ENCODE assay signal across 12 cellular contexts in the genomic region with DNA sequence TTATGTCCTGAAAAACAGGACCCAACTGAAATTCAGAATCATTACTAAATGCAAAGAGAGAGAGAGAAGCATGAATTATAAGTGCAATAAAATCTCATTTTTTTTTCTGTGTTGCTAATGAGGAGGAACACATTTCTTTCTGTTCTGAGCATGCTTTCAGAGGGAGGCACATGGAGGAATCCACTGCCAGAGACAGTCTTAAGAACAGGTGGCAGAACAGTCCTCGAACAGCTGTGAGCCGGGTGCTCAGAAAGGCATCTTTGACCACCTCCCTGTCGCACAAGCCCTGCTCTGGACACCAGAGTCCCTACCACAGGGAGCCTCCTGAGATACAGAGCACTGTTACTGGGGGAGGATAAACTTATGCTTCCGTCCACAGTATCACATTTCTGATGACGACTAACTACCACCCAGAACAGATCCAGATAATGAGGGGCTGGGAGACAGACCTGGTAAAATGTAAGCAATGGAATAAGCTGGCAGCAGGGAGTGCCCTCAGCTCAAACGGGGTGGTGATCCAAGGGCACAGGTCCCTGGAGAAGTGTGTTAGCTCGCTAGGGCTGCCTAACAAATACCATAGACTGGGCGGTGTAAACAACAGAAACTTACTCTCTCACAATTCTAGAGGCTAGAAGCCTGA.
DNase-seq lines count a peak whose midpoint lies in the region; ATAC-seq and TF ChIP-seq lines count a peak whose summit lies in the region.
"Had no signal": no experiment of that assay in that cellular context is flagged by ENCODE, and none has a peak within 500 bp of the region (broad histone marks: within the 10 kb centered on the region; RNA-seq: fewer than 3 reads in every experiment).

No MANE protein-coding gene starts in this region.

- H4K20me1 ChIP-seq in GM23338 (replicated peaks; ENCODE audit: insufficient read depth) = no peaks in the 10 kb centered on the region

- H3K36me3 Mint-ChIP-seq in GM23338 (ENCODE audit: low read depth) = no peaks in the 10 kb centered on the region
- H3K36me3 Mint-ChIP-seq in brain = no peaks in the 10 kb centered on the region
- no peaks in the 10 kb centered on the region for H3K36me3 Mint-ChIP-seq in stimulated activated effector memory CD8-positive, alpha-beta T cell treated with anti-CD3 and anti-CD28 coated beads, Interleukin-12 subunit alpha, Interleukin-12 subunit beta, amount 100 ng/mL, for 72 hours
- H3K36me3 Mint-ChIP-seq: CD4-positive, CD25-positive, alpha-beta regulatory T cell had no signal

- peaks cover 4% of the 10 kb centered on the region; the same call in 1 of the 2 replicates for H3F3A ChIP-seq in GM23338 (replicated peaks; ENCODE audit: low read depth)

- no peak for TF ChIP-seq CTCF in GM23338 (conservative IDR thresholded peaks at IDR 0.05; ENCODE audit: low read depth in 2 of 2)
- TF ChIP-seq CTCF in brain (conservative IDR thresholded peaks at IDR 0.05) = no peak

- H3K27me3 Mint-ChIP-seq in GM23338 (ENCODE audit: insufficient read depth, low read depth, poor library complexity) = no peaks in the 10 kb centered on the region
- peaks cover 39% of the 10 kb centered on the region for H3K27me3 Mint-ChIP-seq in brain

- no peak overlapping the region for H3K27ac Mint-ChIP-seq in GM23338
- H3K27ac Mint-ChIP-seq in brain = peak overlapping the region in 3 of 5 experiments; percentile 0 to 42 (median 22)
- no peak overlapping the region for H3K27ac Mint-ChIP-seq in stimulated activated effector memory CD8-positive, alpha-beta T cell treated with anti-CD3 and anti-CD28 coated beads, Interleukin-12 subunit alpha, Interleukin-12 subunit beta, amount 100 ng/mL, for 72 hours
- H3K27ac Mint-ChIP-seq: activated CD4-positive, alpha-beta T cell treated with anti-CD3 and anti-CD28 coated beads, Interleukin-2, amount 10 ng/mL, durations not matched to agents 24 days and 14 days; CD4-positive, CD25-positive, alpha-beta regulatory T cell had no signal

- H3K4me3 Mint-ChIP-seq in GM23338 (no peak overlapping the region), brain (peak overlapping the region in 1 of 5 experiments; percentile 25)
- H3K4me3 Mint-ChIP-seq in stimulated activated effector memory CD8-positive, alpha-beta T cell treated with anti-CD3 and anti-CD28 coated beads, Interleukin-12 subunit alpha, Interleukin-12 subunit beta, amount 100 ng/mL, for 72 hours = no peak overlapping the region
- H3K4me3 Mint-ChIP-seq: activated CD4-positive, alpha-beta T cell treated with anti-CD3 and anti-CD28 coated beads, Interleukin-2, amount 10 ng/mL, durations not matched to agents 24 days and 14 days; CD4-positive, CD25-positive, alpha-beta regulatory T cell had no signal

- no peaks in the 10 kb centered on the region for H3K36me3 ChIP-seq in GM23338 (ENCODE audit: insufficient read depth)
- H3K36me3 ChIP-seq: ascending aorta, right atrium auricular region had no signal

- no peak overlapping the region for H3K4me3 ChIP-seq in GM23338
- H3K4me3 ChIP-seq: ascending aorta, right atrium auricular region had no signal

- no peaks in the 10 kb centered on the region for H3K9me3 Mint-ChIP-seq in GM23338
- H3K9me3 Mint-ChIP-seq in brain = peaks cover 0 to 3% (median 0%) of the 10 kb centered on the region in 5 experiments
- no peaks in the 10 kb centered on the region for H3K9me3 Mint-ChIP-seq in stimulated activated effector memory CD8-positive, alpha-beta T cell treated with anti-CD3 and anti-CD28 coated beads, Interleukin-12 subunit alpha, Interleukin-12 subunit beta, amount 100 ng/mL, for 72 hours
- H3K9me3 Mint-ChIP-seq: activated CD4-positive, alpha-beta T cell treated with anti-CD3 and anti-CD28 coated beads, Interleukin-2, amount 10 ng/mL, durations not matched to agents 24 days and 14 days; CD4-positive, CD25-positive, alpha-beta regulatory T cell had no signal

- H3K27ac ChIP-seq in GM23338 (ENCODE audit: low read depth) = no peak overlapping the region
- H3K27ac ChIP-seq: ascending aorta, right atrium auricular region had no signal

- H3K4me1 Mint-ChIP-seq in GM23338 = peaks cover 23% of the 10 kb centered on the region
- peaks cover 42% of the 10 kb centered on the region for H3K4me1 Mint-ChIP-seq in brain
- peaks cover 14% of the 10 kb centered on the region for H3K4me1 Mint-ChIP-seq in stimulated activated effector memory CD8-positive, alpha-beta T cell treated with anti-CD3 and anti-CD28 coated beads, Interleukin-12 subunit alpha, Interleukin-12 subunit beta, amount 100 ng/mL, for 72 hours

- H3K4me1 ChIP-seq in GM23338 (ENCODE audit: insufficient read depth) = peaks cover 12% of the 10 kb centered on the region; the same call in 1 of the 2 replicates

- ATAC-seq in GM23338 (no peak), GM19397 (IDR thresholded peaks at IDR 0.05; ENCODE audit: unreplicated experiment) (no peak)
- ATAC-seq in stimulated activated effector memory CD8-positive, alpha-beta T cell treated with anti-CD3 and anti-CD28 coated beads, Interleukin-12 subunit alpha, Interleukin-12 subunit beta, amount 100 ng/mL, for 72 hours = no peak

- DNase-seq in GM23338 (ENCODE audit: low spot score) (no peak), NCI-H524 treated with DMSO at 0.1 percent for 48 hours (lab: John Stamatoyannopoulos, UW) (peak; percentile 93), non-pigmented ciliary epithelial cell (ENCODE audit: low read depth) (peak; percentile 22), NCI-H187 (lab: John Stamatoyannopoulos, UW) (no peak), NCI-H1417 (lab: John Stamatoyannopoulos, UW) (no peak)
- no peak for DNase-seq in stimulated activated effector memory CD8-positive, alpha-beta T cell treated with anti-CD3 and anti-CD28 coated beads, Interleukin-12 subunit alpha, Interleukin-12 subunit beta, amount 100 ng/mL, for 72 hours (ENCODE audit: low spot score in 2 of 2)

- H3K79me2 ChIP-seq in GM23338 (replicated peaks; ENCODE audit: insufficient read depth) = no peaks in the 10 kb centered on the region

- no peak overlapping the region for H3K4me2 ChIP-seq in GM23338

- H2AFZ ChIP-seq in GM23338 = peak overlapping the region; percentile 94

- H3K9me2 ChIP-seq in GM23338 (ENCODE audit: insufficient read depth) = no peaks in the 10 kb centered on the region

- no peaks in the 10 kb centered on the region for H3K27me3 ChIP-seq in GM23338 (ENCODE audit: insufficient read depth)
- H3K27me3 ChIP-seq: ascending aorta, right atrium auricular region had no signal

TF ChIP-seq in GM23338, 12 proteins besides CTCF, POLR2A, EP300 and RAD21 (continues in another document):
- TF ChIP-seq, protein P1, sequence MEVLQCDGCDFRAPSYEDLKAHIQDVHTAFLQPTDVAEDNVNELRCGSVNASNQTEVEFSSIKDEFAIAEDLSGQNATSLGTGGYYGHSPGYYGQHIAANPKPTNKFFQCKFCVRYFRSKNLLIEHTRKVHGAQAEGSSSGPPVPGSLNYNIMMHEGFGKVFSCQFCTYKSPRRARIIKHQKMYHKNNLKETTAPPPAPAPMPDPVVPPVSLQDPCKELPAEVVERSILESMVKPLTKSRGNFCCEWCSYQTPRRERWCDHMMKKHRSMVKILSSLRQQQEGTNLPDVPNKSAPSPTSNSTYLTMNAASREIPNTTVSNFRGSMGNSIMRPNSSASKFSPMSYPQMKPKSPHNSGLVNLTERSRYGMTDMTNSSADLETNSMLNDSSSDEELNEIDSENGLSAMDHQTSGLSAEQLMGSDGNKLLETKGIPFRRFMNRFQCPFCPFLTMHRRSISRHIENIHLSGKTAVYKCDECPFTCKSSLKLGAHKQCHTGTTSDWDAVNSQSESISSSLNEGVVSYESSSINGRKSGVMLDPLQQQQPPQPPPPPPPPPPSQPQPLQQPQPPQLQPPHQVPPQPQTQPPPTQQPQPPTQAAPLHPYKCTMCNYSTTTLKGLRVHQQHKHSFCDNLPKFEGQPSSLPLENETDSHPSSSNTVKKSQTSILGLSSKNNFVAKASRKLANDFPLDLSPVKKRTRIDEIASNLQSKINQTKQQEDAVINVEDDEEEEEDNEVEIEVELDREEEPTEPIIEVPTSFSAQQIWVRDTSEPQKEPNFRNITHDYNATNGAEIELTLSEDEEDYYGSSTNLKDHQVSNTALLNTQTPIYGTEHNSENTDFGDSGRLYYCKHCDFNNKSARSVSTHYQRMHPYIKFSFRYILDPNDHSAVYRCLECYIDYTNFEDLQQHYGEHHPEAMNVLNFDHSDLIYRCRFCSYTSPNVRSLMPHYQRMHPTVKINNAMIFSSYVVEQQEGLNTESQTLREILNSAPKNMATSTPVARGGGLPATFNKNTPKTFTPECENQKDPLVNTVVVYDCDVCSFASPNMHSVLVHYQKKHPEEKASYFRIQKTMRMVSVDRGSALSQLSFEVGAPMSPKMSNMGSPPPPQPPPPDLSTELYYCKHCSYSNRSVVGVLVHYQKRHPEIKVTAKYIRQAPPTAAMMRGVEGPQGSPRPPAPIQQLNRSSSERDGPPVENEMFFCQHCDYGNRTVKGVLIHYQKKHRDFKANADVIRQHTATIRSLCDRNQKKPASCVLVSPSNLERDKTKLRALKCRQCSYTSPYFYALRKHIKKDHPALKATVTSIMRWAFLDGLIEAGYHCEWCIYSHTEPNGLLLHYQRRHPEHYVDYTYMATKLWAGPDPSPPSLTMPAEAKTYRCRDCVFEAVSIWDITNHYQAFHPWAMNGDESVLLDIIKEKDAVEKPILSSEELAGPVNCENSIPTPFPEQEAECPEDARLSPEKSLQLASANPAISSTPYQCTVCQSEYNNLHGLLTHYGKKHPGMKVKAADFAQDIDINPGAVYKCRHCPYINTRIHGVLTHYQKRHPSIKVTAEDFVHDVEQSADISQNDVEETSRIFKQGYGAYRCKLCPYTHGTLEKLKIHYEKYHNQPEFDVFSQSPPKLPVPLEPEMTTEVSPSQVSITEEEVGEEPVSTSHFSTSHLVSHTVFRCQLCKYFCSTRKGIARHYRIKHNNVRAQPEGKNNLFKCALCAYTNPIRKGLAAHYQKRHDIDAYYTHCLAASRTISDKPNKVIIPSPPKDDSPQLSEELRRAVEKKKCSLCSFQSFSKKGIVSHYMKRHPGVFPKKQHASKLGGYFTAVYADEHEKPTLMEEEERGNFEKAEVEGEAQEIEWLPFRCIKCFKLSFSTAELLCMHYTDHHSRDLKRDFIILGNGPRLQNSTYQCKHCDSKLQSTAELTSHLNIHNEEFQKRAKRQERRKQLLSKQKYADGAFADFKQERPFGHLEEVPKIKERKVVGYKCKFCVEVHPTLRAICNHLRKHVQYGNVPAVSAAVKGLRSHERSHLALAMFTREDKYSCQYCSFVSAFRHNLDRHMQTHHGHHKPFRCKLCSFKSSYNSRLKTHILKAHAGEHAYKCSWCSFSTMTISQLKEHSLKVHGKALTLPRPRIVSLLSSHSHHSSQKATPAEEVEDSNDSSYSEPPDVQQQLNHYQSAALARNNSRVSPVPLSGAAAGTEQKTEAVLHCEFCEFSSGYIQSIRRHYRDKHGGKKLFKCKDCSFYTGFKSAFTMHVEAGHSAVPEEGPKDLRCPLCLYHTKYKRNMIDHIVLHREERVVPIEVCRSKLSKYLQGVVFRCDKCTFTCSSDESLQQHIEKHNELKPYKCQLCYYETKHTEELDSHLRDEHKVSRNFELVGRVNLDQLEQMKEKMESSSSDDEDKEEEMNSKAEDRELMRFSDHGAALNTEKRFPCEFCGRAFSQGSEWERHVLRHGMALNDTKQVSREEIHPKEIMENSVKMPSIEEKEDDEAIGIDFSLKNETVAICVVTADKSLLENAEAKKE (CRISPR knock-in tag; IDR thresholded peaks at IDR 0.05) = no peak
- TF ChIP-seq JUNB (IDR thresholded peaks at IDR 0.05; ENCODE audit: unreplicated experiment) (no peak), POLR2AphosphoS5 (IDR thresholded peaks at IDR 0.05; ENCODE audit: low read depth) (no peak), CREB1 (CRISPR knock-in tag; IDR thresholded peaks at IDR 0.05; ENCODE audit: low read depth) (no peak)

Comparison
In these comparisons a context has a peak if more than half of its experiments do, and no peak if none do; other contexts are left out.
1. DNase-seq: peak in NCI-H524 treated with DMSO at 0.1 percent for 48 hours (single experiment) and non-pigmented ciliary epithelial cell (single experiment); none in GM23338 (single experiment), NCI-H187 (0 of 2), stimulated activated effector memory CD8-positive, alpha-beta T cell treated with anti-CD3 and anti-CD28 coated beads, Interleukin-12 subunit alpha, Interleukin-12 subunit beta, amount 100 ng/mL, for 72 hours (0 of 2) and NCI-H1417 (0 of 3).
2. H3K27ac Mint-ChIP-seq: peak in brain (3 of 5); none in GM23338 (single experiment) and stimulated activated effector memory CD8-positive, alpha-beta T cell treated with anti-CD3 and anti-CD28 coated beads, Interleukin-12 subunit alpha, Interleukin-12 subunit beta, amount 100 ng/mL, for 72 hours (single experiment).